In genomic region chr22:21047035-21047661, GRCh38 we compare ENCODE assay signal across 24 cellular contexts. TPM values are rescaled to one million over a fixed set of nuclear protein-coding genes. Genes with fewer than 3 reads are reported as not detected.
"Had no signal": no experiment of that assay in that cellular context is flagged by ENCODE, and none has a peak within 500 bp of the region (broad histone marks: within the 10 kb centered on the region; RNA-seq: fewer than 3 reads in every experiment).

No MANE protein-coding gene starts in this region.

- H3K4me3 ChIP-seq: Peyer's patch, SJCRH30 had no signal

- H3K36me3 ChIP-seq: Peyer's patch, SJCRH30, WERI-Rb-1 had no signal

- H3K27me3 ChIP-seq: Peyer's patch, SJCRH30 had no signal

- H3K27ac ChIP-seq: Peyer's patch, SJCRH30, WERI-Rb-1 had no signal

- H3K9me3 Mint-ChIP-seq: activated CD4-positive, alpha-beta memory T cell treated with anti-CD3 and anti-CD28 coated beads, Interleukin-2, amount 10 ng/mL, durations not matched to agents 7 days and 5 days; activated naive CD4-positive, alpha-beta T cell treated with anti-CD3 and anti-CD28 coated beads, Interleukin-2, amount 50 U/mL, for 24 hours; activated T-helper 2 cell treated with anti-CD3 and anti-CD28 coated beads, Interferon-gamma antibody, Interleukin-2, Interleukin-4, amounts not matched to agents 10 μg/mL and 5 μg/mL and 100 μg/mL, durations not matched to agents 14 hours and 24 hours and 36 hours had no signal

- H3K9ac ChIP-seq: SK-N-SH had no signal

- H3K4me2 ChIP-seq: SK-N-SH had no signal

- H3K4me3 Mint-ChIP-seq: activated CD4-positive, alpha-beta memory T cell treated with anti-CD3 and anti-CD28 coated beads, Interleukin-2, amount 10 ng/mL, durations not matched to agents 7 days and 5 days; activated CD4-positive, alpha-beta T cell treated with anti-CD3 and anti-CD28 coated beads for 36 hours; activated naive CD4-positive, alpha-beta T cell treated with anti-CD3 and anti-CD28 coated beads, Interleukin-2, amount 50 U/mL, for 24 hours had no signal

- H3K27ac Mint-ChIP-seq: activated CD4-positive, alpha-beta memory T cell treated with anti-CD3 and anti-CD28 coated beads, Interleukin-2, amount 10 ng/mL, durations not matched to agents 7 days and 5 days; activated CD4-positive, alpha-beta T cell treated with anti-CD3 and anti-CD28 coated beads for 36 hours; activated naive CD4-positive, alpha-beta T cell treated with anti-CD3 and anti-CD28 coated beads, Interleukin-2, amount 50 U/mL, for 24 hours; activated T-helper 2 cell treated with anti-CD3 and anti-CD28 coated beads, Interferon-gamma antibody, Interleukin-2, Interleukin-4, amounts not matched to agents 10 μg/mL and 5 μg/mL and 100 μg/mL, durations not matched to agents 14 hours and 24 hours and 36 hours had no signal

- DNase-seq: activated CD4-positive, alpha-beta memory T cell treated with anti-CD3 and anti-CD28 coated beads, Interleukin-2, amount 10 ng/mL, durations not matched to agents 7 days and 5 days; activated CD4-positive, alpha-beta T cell treated with anti-CD3 and anti-CD28 coated beads for 36 hours; activated CD4-positive, alpha-beta T cell treated with anti-CD3 and anti-CD28 coated beads, Interleukin-2, amount 50 U/mL, for 1 hour; activated gamma-delta T cell treated with Interleukin-2 at 50 U/mL for 16 hours; activated T-cell treated with anti-CD3 and anti-CD28 coated beads for 4 hours; activated T-cell treated with anti-CD3 and anti-CD28 coated beads, Interleukin-2, amount 50 U/mL, for 48 hours; Karpas-422; MM.1S; NCI-H1105; NCI-H1436; NCI-H1694 treated with DMSO at 0.1 percent for 48 hours; NCI-H2029 treated with DMSO at 0.1 percent for 48 hours; Peyer's patch; Right ventricle myocardium superior; SK-N-SH; T-helper 1 cell; WERI-Rb-1 had no signal

- H3K9me3 ChIP-seq: Peyer's patch, SJCRH30, SK-N-SH had no signal

- ATAC-seq: activated CD4-positive, alpha-beta T cell treated with anti-CD3 and anti-CD28 coated beads for 36 hours had no signal

RNA-seq across cellular contexts. Expression of gene LRRC74B, which starts 1.4 kb away (rescaled TPM):
- total RNA-seq: activated CD4-positive, alpha-beta memory T cell treated with anti-CD3 and anti-CD28 coated beads, Interleukin-2, amount 10 ng/mL, durations not matched to agents 7 days and 5 days; activated CD4-positive, alpha-beta T cell treated with anti-CD3 and anti-CD28 coated beads for 36 hours; activated CD8-positive, alpha-beta memory T cell treated with anti-CD3 and anti-CD28 coated beads for 36 hours; activated T-helper 2 cell treated with anti-CD3 and anti-CD28 coated beads, Interferon-gamma antibody, Interleukin-2, Interleukin-4, amounts not matched to agents 10 μg/mL and 5 μg/mL and 100 μg/mL, durations not matched to agents 14 hours and 24 hours and 36 hours; aorta; bronchial epithelial cell; Peyer's patch; Right ventricle myocardium superior; SJCRH30; T-helper 2 cell treated with Interferon-gamma antibody and Interleukin-4, amounts not matched to agents 100 ng/mL and 5 ng/mL, for 36 hours had no signal

RNA-seq across cellular contexts. Expression of gene SLC7A4, which starts 14.8 kb away (rescaled TPM):
- total RNA-seq: activated CD4-positive, alpha-beta memory T cell treated with anti-CD3 and anti-CD28 coated beads, Interleukin-2, amount 10 ng/mL, durations not matched to agents 7 days and 5 days; activated CD4-positive, alpha-beta T cell treated with anti-CD3 and anti-CD28 coated beads for 36 hours; SJCRH30; T-helper 2 cell treated with Interferon-gamma antibody and Interleukin-4, amounts not matched to agents 100 ng/mL and 5 ng/mL, for 36 hours had no signal
- polyA plus RNA-seq: aorta had no signal
